9 cellular contexts compared by ENCODE assay signal in genomic region chr17:45229681-45230409, GRCh38. TPM values are rescaled to one million over a fixed set of nuclear protein-coding genes. Genes with fewer than 3 reads are reported as not detected.
A peak's percentile ranks its signal among the peaks of the same experiment; 100 is the strongest.
DNase-seq lines count a peak whose midpoint lies in the region; ATAC-seq and TF ChIP-seq lines count a peak whose summit lies in the region.
"Had no signal": no experiment of that assay in that cellular context is flagged by ENCODE, and none has a peak within 500 bp of the region (broad histone marks: within the 10 kb centered on the region; RNA-seq: fewer than 3 reads in every experiment).

No MANE protein-coding gene starts in this region.

- no peak for TF ChIP-seq POLR2A in upper lobe of left lung (IDR thresholded peaks at IDR 0.05)

- H3K9me3 Mint-ChIP-seq in activated naive CD4-positive, alpha-beta T cell treated with anti-CD3 and anti-CD28 coated beads for 36 hours = no peaks in the 10 kb centered on the region
- H3K9me3 Mint-ChIP-seq in activated naive CD8-positive, alpha-beta T cell treated with anti-CD3 and anti-CD28 coated beads for 36 hours = no peaks in the 10 kb centered on the region

- TF ChIP-seq EP300 in upper lobe of left lung (IDR thresholded peaks at IDR 0.05) = no peak

- CTCF ChIA-PET in activated naive CD4-positive, alpha-beta T cell treated with anti-CD3 and anti-CD28 coated beads for 36 hours (lab: Charles Lee) = interaction anchor here (0.8 to 11.9 kb wide), 10 partner anchors 9 to 199 kb away, joined by 3 to 412 read pairs (median 6); partner anchors contain the start of genes ACBD4 and FMNL1

- no peaks in the 10 kb centered on the region for H3K27me3 Mint-ChIP-seq in activated naive CD4-positive, alpha-beta T cell treated with anti-CD3 and anti-CD28 coated beads for 36 hours (ENCODE audit: low read depth)
- no peaks in the 10 kb centered on the region for H3K27me3 Mint-ChIP-seq in activated naive CD8-positive, alpha-beta T cell treated with anti-CD3 and anti-CD28 coated beads for 36 hours

- H3K9me3 ChIP-seq in lower lobe of right lung (no peaks in the 10 kb centered on the region), upper lobe of left lung (no peaks in the 10 kb centered on the region), MG63 (no peaks in the 10 kb centered on the region)

- 72 to 82% methylated on average over 2 to 15 of the region's 16 CpGs for WGBS in upper lobe of left lung, 2 donors

- peak overlapping the region; percentile 100 for H3K27ac Mint-ChIP-seq in activated naive CD4-positive, alpha-beta T cell treated with anti-CD3 and anti-CD28 coated beads for 36 hours
- peak overlapping the region; percentile 99 for H3K27ac Mint-ChIP-seq in activated naive CD8-positive, alpha-beta T cell treated with anti-CD3 and anti-CD28 coated beads for 36 hours

- peaks cover 88% of the 10 kb centered on the region for H3K4me1 Mint-ChIP-seq in activated naive CD4-positive, alpha-beta T cell treated with anti-CD3 and anti-CD28 coated beads for 36 hours (ENCODE audit: low read depth)
- peaks cover 82% of the 10 kb centered on the region for H3K4me1 Mint-ChIP-seq in activated naive CD8-positive, alpha-beta T cell treated with anti-CD3 and anti-CD28 coated beads for 36 hours

- H3K27me3 ChIP-seq in lower lobe of right lung (ENCODE audit: low read depth) = no peaks in the 10 kb centered on the region
- H3K27me3 ChIP-seq in upper lobe of left lung = no peaks in the 10 kb centered on the region
- H3K27me3 ChIP-seq in MG63 = no peaks in the 10 kb centered on the region

- no peak for TF ChIP-seq CTCF in lower lobe of right lung (IDR thresholded peaks at IDR 0.05)
- TF ChIP-seq CTCF in upper lobe of left lung (IDR thresholded peaks at IDR 0.05) = no peak

- intact Hi-C loops in activated naive CD4-positive, alpha-beta T cell treated with anti-CD3 and anti-CD28 coated beads for 36 hours (cut with micrococcal nuclease) = loop anchor here (1.0 to 10.0 kb wide), 3 partner anchors 17 to 1015 kb away; partner anchors contain the start of gene UBTF
- intact Hi-C loops in lower lobe of right lung (cut with DNase I) = no loop called here

- H3K27ac ChIP-seq in lower lobe of right lung = peak overlapping the region; percentile 81
- peak overlapping the region; percentile 65 to 93 (median 86) for H3K27ac ChIP-seq in upper lobe of left lung
- H3K27ac ChIP-seq: VCaP had no signal

- peak; percentile 62 for DNase-seq in activated naive CD4-positive, alpha-beta T cell treated with anti-CD3 and anti-CD28 coated beads for 36 hours
- DNase-seq in activated naive CD4-positive, alpha-beta T cell (lab: John Stamatoyannopoulos, UW) = no peak
- peak; percentile 72 for DNase-seq in activated naive CD8-positive, alpha-beta T cell treated with anti-CD3 and anti-CD28 coated beads for 36 hours
- no peak for DNase-seq in lower lobe of right lung
- DNase-seq in upper lobe of left lung = no peak
- DNase-seq in MG63 = no peak

- H3K4me3 Mint-ChIP-seq in activated naive CD4-positive, alpha-beta T cell treated with anti-CD3 and anti-CD28 coated beads for 36 hours = peak overlapping the region; percentile 100
- H3K4me3 Mint-ChIP-seq in activated naive CD8-positive, alpha-beta T cell treated with anti-CD3 and anti-CD28 coated beads for 36 hours = peak overlapping the region; percentile 96

- H3K36me3 ChIP-seq in lower lobe of right lung (peaks cover 10% of the 10 kb centered on the region), upper lobe of left lung (peaks cover 0 to 11% (median 3%) of the 10 kb centered on the region in 4 donors), MG63 (no peaks in the 10 kb centered on the region)

- ATAC-seq in lower lobe of right lung (no peak), upper lobe of left lung (ENCODE audit: low FRiP score in 2 of 2) (peak in 1 of 2 donors; percentile 1), GM21423 (IDR thresholded peaks at IDR 0.05; ENCODE audit: unreplicated experiment) (no peak), GM18873 (IDR thresholded peaks at IDR 0.05; ENCODE audit: low FRiP score, unreplicated experiment) (no peak)

- H3K36me3 Mint-ChIP-seq in activated naive CD4-positive, alpha-beta T cell treated with anti-CD3 and anti-CD28 coated beads for 36 hours (ENCODE audit: low read depth) = peaks cover 29% of the 10 kb centered on the region
- H3K36me3 Mint-ChIP-seq in activated naive CD8-positive, alpha-beta T cell treated with anti-CD3 and anti-CD28 coated beads for 36 hours = peaks cover 49% of the 10 kb centered on the region

- peak overlapping the region; percentile 28 for H3K4me3 ChIP-seq in lower lobe of right lung
- H3K4me3 ChIP-seq in upper lobe of left lung = no peak overlapping the region
- no peak overlapping the region for H3K4me3 ChIP-seq in MG63

- H3K4me1 ChIP-seq in lower lobe of right lung (peaks cover 70% of the 10 kb centered on the region), upper lobe of left lung (peaks cover 30 to 69% (median 55%) of the 10 kb centered on the region in 4 donors)

RNA-seq across cellular contexts. Expression of gene FMNL1, which starts 8.2 kb away (rescaled TPM):
- total RNA-seq in activated naive CD4-positive, alpha-beta T cell treated with anti-CD3 and anti-CD28 coated beads for 36 hours = 100 to 1,000 TPM; 228 to 242 TPM
- 100 to 1,000 TPM; 215 to 219 TPM for total RNA-seq in activated naive CD8-positive, alpha-beta T cell treated with anti-CD3 and anti-CD28 coated beads for 36 hours
- total RNA-seq in lower lobe of right lung = 87.0 TPM
- 100 to 1,000 TPM in 3 of 6 donors, 10 to 100 TPM in 3; 42.9 to 119 (median 98.3) TPM for total RNA-seq in upper lobe of left lung
- 4.3 and 9.0 TPM in 2 replicates for total RNA-seq in MG63 (2014; rRNA removed; shearing (Covaris generic); ENCODE audit: low replicate concordance)

RNA-seq across cellular contexts. Expression of gene SPATA32, which starts 32.0 kb away (rescaled TPM):
- under 1 TPM in 1 of 2 experiments, not detected in 1; 0.12 TPM for total RNA-seq in activated naive CD4-positive, alpha-beta T cell treated with anti-CD3 and anti-CD28 coated beads for 36 hours
- under 1 TPM; 0.62 to 0.68 TPM for total RNA-seq in activated naive CD8-positive, alpha-beta T cell treated with anti-CD3 and anti-CD28 coated beads for 36 hours
- total RNA-seq in lower lobe of right lung (not detected), upper lobe of left lung (under 1 TPM in 1 of 6 donors, not detected in 5; 0.20 TPM)
- not detected in 2 replicates for total RNA-seq in MG63 (2014; rRNA removed; shearing (Covaris generic); ENCODE audit: low replicate concordance)

Comparison
In these comparisons a context has a peak if more than half of its experiments do, and no peak if none do; other contexts are left out.
1. DNase-seq: peak in activated naive CD4-positive, alpha-beta T cell treated with anti-CD3 and anti-CD28 coated beads for 36 hours (single experiment) and activated naive CD8-positive, alpha-beta T cell treated with anti-CD3 and anti-CD28 coated beads for 36 hours (single experiment); none in activated naive CD4-positive, alpha-beta T cell (0 of 4), lower lobe of right lung (single experiment), upper lobe of left lung (0 of 2) and MG63 (single experiment).